8 cellular contexts compared by ENCODE assay signal in genomic region chr12:57745485-57745881, GRCh38. TPM values are rescaled to one million over a fixed set of nuclear protein-coding genes. Genes with fewer than 3 reads are reported as not detected.
DNase-seq lines count a peak whose midpoint lies in the region; ATAC-seq, FAIRE-seq and TF ChIP-seq lines count a peak whose summit lies in the region.

No MANE protein-coding gene starts in this region.

- peaks cover 57% of the 10 kb centered on the region for H3K4me1 Mint-ChIP-seq in activated naive CD4-positive, alpha-beta T cell treated with anti-CD3 and anti-CD28 coated beads, Interleukin-2, amount 10 ng/mL, durations not matched to agents 7 days and 5 days

- H2AFZ ChIP-seq in HepG2 (ENCODE audit: low read length): no peak overlapping the region

- no peaks in the 10 kb centered on the region for H3K27me3 Mint-ChIP-seq in activated naive CD4-positive, alpha-beta T cell treated with anti-CD3 and anti-CD28 coated beads, Interleukin-2, amount 10 ng/mL, durations not matched to agents 7 days and 5 days

- DNase-seq in activated naive CD4-positive, alpha-beta T cell treated with anti-CD3 and anti-CD28 coated beads, Interleukin-2, amount 10 ng/mL, durations not matched to agents 7 days and 5 days: no peak
- no peak for DNase-seq in activated naive CD4-positive, alpha-beta T cell treated with Interleukin-2 at 50 U/mL for 16 hours
- no peak for DNase-seq in ascending aorta (ENCODE audit: low spot score in 2 of 2)
- no peak for DNase-seq in HepG2 (ENCODE audit: low spot score)
- no peak for DNase-seq in transverse colon
- DNase-seq in germinal center (ENCODE audit: low spot score): no peak
- DNase-seq in NCI-H146 (lab: John Stamatoyannopoulos, UW): no peak

- intact Hi-C loops in ascending aorta (cut with DNase I): loop anchor here (2.0 kb wide), 1 partner anchor 19 kb away; no protein-coding TSS in a partner anchor
- intact Hi-C loops in HepG2 (cut with micrococcal nuclease; ENCODE audit: unreplicated experiment): no loop called here
- intact Hi-C loops in transverse colon (cut with DNase I; ENCODE audit: low total_unique reads): no loop called here

- H3K27ac Mint-ChIP-seq in activated naive CD4-positive, alpha-beta T cell treated with anti-CD3 and anti-CD28 coated beads, Interleukin-2, amount 10 ng/mL, durations not matched to agents 7 days and 5 days: peak overlapping the region; percentile 93

- TF ChIP-seq RAD21 in HepG2 (CRISPR knock-in tag; IDR thresholded peaks at IDR 0.05): no peak

- H3K9me3 ChIP-seq in ascending aorta (no peaks in the 10 kb centered on the region), HepG2 (ENCODE audit: low read length) (no peaks in the 10 kb centered on the region), transverse colon (no peaks in the 10 kb centered on the region)

- CTCF ChIA-PET in activated naive CD4-positive, alpha-beta T cell treated with anti-CD3 and anti-CD28 coated beads, Interleukin-2, amount 10 ng/mL, durations not matched to agents 7 days and 5 days (lab: Charles Lee): interaction anchor here (2.0 kb wide), 1 partner anchor 11 kb away, joined by 6 read pairs; no protein-coding TSS in a partner anchor
- CTCF ChIA-PET in HepG2 (lab: Yijun Ruan, JAX; ENCODE audit: low intra/inter-chr PET ratio, low total read pairs): no interaction called here

- H3K36me3 ChIP-seq in ascending aorta (peaks cover 20 to 35% of the 10 kb centered on the region in 2 donors), HepG2 (replicated peaks in 1 of 2; ENCODE audit: control insufficient read depth in 1 of 2, insufficient read depth in 2 of 2, low read length in 2 of 2) (peaks cover 6 to 37% of the 10 kb centered on the region in 2 experiments), transverse colon (peaks cover 0 to 24% (median 6%) of the 10 kb centered on the region in 4 donors)

- H3K36me3 Mint-ChIP-seq in activated naive CD4-positive, alpha-beta T cell treated with anti-CD3 and anti-CD28 coated beads, Interleukin-2, amount 10 ng/mL, durations not matched to agents 7 days and 5 days: peaks cover 38% of the 10 kb centered on the region

- no peaks in the 10 kb centered on the region for H4K20me1 ChIP-seq in HepG2 (ENCODE audit: insufficient read depth, low read length)

- TF ChIP-seq EP300 in HepG2 (IDR thresholded peaks at IDR 0.05; ENCODE audit: low read depth in 2 of 2, low read length in 2 of 2) (no peak), HepG2 (CRISPR knock-in tag; IDR thresholded peaks at IDR 0.05; ENCODE audit: borderline replicate concordance) (0 out of 2 replicates have a peak, but pooled peaks have one; percentile 15), transverse colon (IDR thresholded peaks at IDR 0.05; ENCODE audit: low read depth) (no peak)

- peaks cover 0 to 7% of the 10 kb centered on the region in 2 donors for H3K4me1 ChIP-seq in ascending aorta
- peaks cover 41% of the 10 kb centered on the region for H3K4me1 ChIP-seq in HepG2 (ENCODE audit: insufficient read depth, low read length)
- peaks cover 4 to 22% (median 9%) of the 10 kb centered on the region in 4 donors for H3K4me1 ChIP-seq in transverse colon

- H3K79me2 ChIP-seq in HepG2 (ENCODE audit: insufficient read depth, low read length): peaks cover 15% of the 10 kb centered on the region

- H3K27ac ChIP-seq in ascending aorta (peak overlapping the region; percentile 98 to 100), HepG2 (ENCODE audit: extremely low read length, insufficient read depth, low read length) (peak overlapping the region; percentile 94), transverse colon (peak overlapping the region; percentile 93 to 96 (median 95))

- in situ Hi-C loops in HepG2 (cut with HindIII; ENCODE audit: extremely low pct_ligation_motif_present, low pct_unique_long_range_greater_than_20kb): no loop called here
- in situ Hi-C loops in transverse colon (cut with MboI; ENCODE audit: low pct_ligation_motif_present in 1 of 4, low pct_unique_long_range_greater_than_20kb in 1 of 4, low sequenced_read_pairs in 3 of 4): no loop called here

- peak overlapping the region; percentile 77 to 90 for H3K4me3 ChIP-seq in ascending aorta
- peak overlapping the region; percentile 63 to 80 (median 71) for H3K4me3 ChIP-seq in HepG2 (replicated peaks in 1 of 3; ENCODE audit: insufficient read depth in 1 of 3, low read depth in 2 of 3, low read length in 3 of 3)
- peak overlapping the region; percentile 79 to 98 (median 89) for H3K4me3 ChIP-seq in transverse colon

- TF ChIP-seq POLR2A in HepG2 (IDR thresholded peaks at IDR 0.05; ENCODE audit: insufficient read depth in 1 of 2, low read depth in 2 of 2, low read length in 2 of 2) (peak in 1 of 2 experiments; percentile 49; a peak in 2 of 4 replicates), transverse colon (IDR thresholded peaks at IDR 0.05) (no peak)

- FAIRE-seq in HepG2 (lab: Jason Lieb, UNC): no peak

- peak overlapping the region; percentile 96 for H3K4me2 ChIP-seq in HepG2 (ENCODE audit: low read depth, low read length)

- no peaks in the 10 kb centered on the region for H3K27me3 ChIP-seq in ascending aorta
- peaks cover 0 to 9% of the 10 kb centered on the region in 2 experiments; a peak in 2 of 5 replicates for H3K27me3 ChIP-seq in HepG2 (ENCODE audit: control insufficient read depth in 1 of 2, insufficient read depth in 2 of 2, low read length in 2 of 2)
- peaks cover 2% of the 10 kb centered on the region for H3K27me3 ChIP-seq in transverse colon

- TF ChIP-seq CTCF in ascending aorta (IDR thresholded peaks at IDR 0.05) (no peak), HepG2 (CRISPR knock-in tag; IDR thresholded peaks at IDR 0.05) (no peak), transverse colon (IDR thresholded peaks at IDR 0.05) (no peak)

- no peaks in the 10 kb centered on the region for H3K9me3 Mint-ChIP-seq in activated naive CD4-positive, alpha-beta T cell treated with anti-CD3 and anti-CD28 coated beads, Interleukin-2, amount 10 ng/mL, durations not matched to agents 7 days and 5 days

- 74% methylated on average over 8 of the region's 8 CpGs for WGBS in HepG2 (ENCODE audit: low lambda C conversion rate)
- WGBS in transverse colon (ENCODE audit: low coverage in 1 of 2), 2 donors: 58 to 70% methylated on average over 2 to 8 of the region's 8 CpGs

- peak; percentile 15 for ATAC-seq in HepG2
- ATAC-seq in HG03520 (IDR thresholded peaks at IDR 0.05; ENCODE audit: unreplicated experiment): no peak

- H3K9ac ChIP-seq in HepG2 (ENCODE audit: insufficient read depth, low read depth, low read length): peak overlapping the region; percentile 94

- BruUV-seq in HepG2 (replicated peaks; lab: Mats Ljungman, UMichigan): TSS peak; percentile 72

- POLR2A ChIA-PET in HepG2 (lab: Yijun Ruan, JAX): interaction anchor here (0.6 to 2.6 kb wide), 10 partner anchors 9 to 1665 kb away, joined by 3 to 29 read pairs (median 7); partner anchors contain the start of genes DDIT3, EEF1AKMT3 and METTL1

- H3K4me3 Mint-ChIP-seq in activated naive CD4-positive, alpha-beta T cell treated with anti-CD3 and anti-CD28 coated beads, Interleukin-2, amount 10 ng/mL, durations not matched to agents 7 days and 5 days: peak overlapping the region; percentile 87

RNA-seq across cellular contexts. Expression of gene TSPAN31, which starts 0.6 kb away (rescaled TPM):
- total RNA-seq in ascending aorta: 42.3 TPM
- total RNA-seq in HepG2 (2016; rRNA removed; fragmentation: Illumina TruSeq; extraction: Trizol): 5.4 and 10.4 TPM in 2 replicates
- 3.1 and 3.3 TPM in 2 replicates for total RNA-seq in HepG2 (2016; cell fraction: cytosol; rRNA removed; fragmentation: Illumina TruSeq; extraction: Trizol; ENCODE audit: low read depth)
- 7.8 and 11.5 TPM in 2 replicates for total RNA-seq in HepG2 (2016; cell fraction: insoluble cytoplasmic fraction; rRNA removed; fragmentation: Illumina TruSeq; extraction: Trizol)
- total RNA-seq in HepG2 (2016; cell fraction: membrane; rRNA removed; fragmentation: Illumina TruSeq; extraction: Trizol): 6.1 and 6.3 TPM in 2 replicates
- total RNA-seq in HepG2 (2016; cell fraction: nucleus; rRNA removed; fragmentation: Illumina TruSeq; extraction: Trizol): 8.7 and 15.1 TPM in 2 replicates
- polyA plus RNA-seq in HepG2 (2011; rRNA removed): 24.6 and 27.3 TPM in 2 replicates
- polyA plus RNA-seq in HepG2 (2011; cell fraction: cytosol; rRNA removed): 19.3 and 22.2 TPM in 2 replicates
- polyA plus RNA-seq in HepG2 (2011; cell fraction: nucleus; rRNA removed): 26.2 and 31.2 TPM in 2 replicates
- 17.1 and 17.8 TPM in 2 replicates for polyA plus RNA-seq in HepG2 (2012)
- polyA plus RNA-seq in HepG2 (2016; cell fraction: cytosol; fragmentation: Illumina TruSeq; extraction: Trizol; ENCODE audit: low read depth): 3.2 and 4.3 TPM in 2 replicates
- polyA plus RNA-seq in HepG2 (2016; cell fraction: insoluble cytoplasmic fraction; fragmentation: Illumina TruSeq; extraction: Trizol; ENCODE audit: low read depth): 6.6 and 6.9 TPM in 2 replicates
- polyA plus RNA-seq in HepG2 (2016; cell fraction: membrane; fragmentation: Illumina TruSeq; extraction: Trizol; ENCODE audit: low read depth): 4.9 and 7.9 TPM in 2 replicates
- 22.0 and 24.1 TPM in 2 replicates for polyA plus RNA-seq in HepG2 (2016; cell fraction: nucleus; fragmentation: Illumina TruSeq; extraction: Trizol; ENCODE audit: insufficient read depth, low read depth)
- 8.6 and 23.9 TPM in 2 replicates for polyA minus RNA-seq in HepG2 (2011; rRNA and poly(A)+ RNA removed; ENCODE audit: low replicate concordance)
- polyA minus RNA-seq in HepG2 (2011; cell fraction: cytosol; rRNA and poly(A)+ RNA removed): 5.8 and 8.3 TPM in 2 replicates
- polyA minus RNA-seq in HepG2 (2011; cell fraction: nucleus; rRNA and poly(A)+ RNA removed): 14.9 and 21.0 TPM in 2 replicates
- 10 to 100 TPM; 20.6 to 73.3 (median 42.8) TPM for total RNA-seq in transverse colon

RNA-seq across cellular contexts. Expression of gene CDK4, which starts 6.6 kb away (rescaled TPM):
- total RNA-seq in ascending aorta (82.6 TPM), HepG2 (2016; rRNA removed; fragmentation: Illumina TruSeq; extraction: Trizol) (209 and 255 TPM in 2 replicates), transverse colon (100 to 1,000 TPM in 1 of 4 donors, 10 to 100 TPM in 3; 20.9 to 194 (median 47.8) TPM)
- total RNA-seq in HepG2 (2016; cell fraction: cytosol; rRNA removed; fragmentation: Illumina TruSeq; extraction: Trizol; ENCODE audit: low read depth): 114 and 177 TPM in 2 replicates
- 213 and 245 TPM in 2 replicates for total RNA-seq in HepG2 (2016; cell fraction: insoluble cytoplasmic fraction; rRNA removed; fragmentation: Illumina TruSeq; extraction: Trizol)
- 203 and 282 TPM in 2 replicates for total RNA-seq in HepG2 (2016; cell fraction: membrane; rRNA removed; fragmentation: Illumina TruSeq; extraction: Trizol)
- 105 and 134 TPM in 2 replicates for total RNA-seq in HepG2 (2016; cell fraction: nucleus; rRNA removed; fragmentation: Illumina TruSeq; extraction: Trizol)
- 171 and 191 TPM in 2 replicates for polyA plus RNA-seq in HepG2 (2011; rRNA removed)
- polyA plus RNA-seq in HepG2 (2011; cell fraction: cytosol; rRNA removed): 223 and 255 TPM in 2 replicates
- 58.2 and 58.6 TPM in 2 replicates for polyA plus RNA-seq in HepG2 (2011; cell fraction: nucleus; rRNA removed)
- polyA plus RNA-seq in HepG2 (2012): 68.6 and 92.8 TPM in 2 replicates
- 148 and 226 TPM in 2 replicates for polyA plus RNA-seq in HepG2 (2016; cell fraction: cytosol; fragmentation: Illumina TruSeq; extraction: Trizol; ENCODE audit: low read depth)
- polyA plus RNA-seq in HepG2 (2016; cell fraction: insoluble cytoplasmic fraction; fragmentation: Illumina TruSeq; extraction: Trizol; ENCODE audit: low read depth): 315 and 325 TPM in 2 replicates
- 208 and 297 TPM in 2 replicates for polyA plus RNA-seq in HepG2 (2016; cell fraction: membrane; fragmentation: Illumina TruSeq; extraction: Trizol; ENCODE audit: low read depth)
- 175 and 177 TPM in 2 replicates for polyA plus RNA-seq in HepG2 (2016; cell fraction: nucleus; fragmentation: Illumina TruSeq; extraction: Trizol; ENCODE audit: insufficient read depth, low read depth)
- polyA minus RNA-seq in HepG2 (2011; rRNA and poly(A)+ RNA removed; ENCODE audit: low replicate concordance): 141 and 375 TPM in 2 replicates
- 49.7 and 59.9 TPM in 2 replicates for polyA minus RNA-seq in HepG2 (2011; cell fraction: cytosol; rRNA and poly(A)+ RNA removed)
- 72.6 and 80.6 TPM in 2 replicates for polyA minus RNA-seq in HepG2 (2011; cell fraction: nucleus; rRNA and poly(A)+ RNA removed)

RNA-seq across cellular contexts. Expression of gene AGAP2, which starts 6.9 kb away (rescaled TPM):
- total RNA-seq in ascending aorta (11.5 TPM), HepG2 (2016; rRNA removed; fragmentation: Illumina TruSeq; extraction: Trizol) (0.38 and 0.81 TPM in 2 replicates), transverse colon (100 to 1,000 TPM in 1 of 4 donors, 1 to 10 TPM in 3; 1.2 to 125 (median 5.6) TPM)
- 0.10 and 0.18 TPM in 2 replicates for total RNA-seq in HepG2 (2016; cell fraction: cytosol; rRNA removed; fragmentation: Illumina TruSeq; extraction: Trizol; ENCODE audit: low read depth)
- 0.45 and 0.91 TPM in 2 replicates for total RNA-seq in HepG2 (2016; cell fraction: insoluble cytoplasmic fraction; rRNA removed; fragmentation: Illumina TruSeq; extraction: Trizol)
- total RNA-seq in HepG2 (2016; cell fraction: membrane; rRNA removed; fragmentation: Illumina TruSeq; extraction: Trizol): 0.24 and 0.49 TPM in 2 replicates
- total RNA-seq in HepG2 (2016; cell fraction: nucleus; rRNA removed; fragmentation: Illumina TruSeq; extraction: Trizol): 0.44 and 0.71 TPM in 2 replicates
- 0.45 and 0.73 TPM in 2 replicates for polyA plus RNA-seq in HepG2 (2011; rRNA removed)
- 0.50 and 0.87 TPM in 2 replicates for polyA plus RNA-seq in HepG2 (2011; cell fraction: cytosol; rRNA removed)
- polyA plus RNA-seq in HepG2 (2011; cell fraction: nucleus; rRNA removed): 1.0 and 1.5 TPM in 2 replicates
- polyA plus RNA-seq in HepG2 (2012): 0.23 and 0.31 TPM in 2 replicates
- 0.33 and 0.42 TPM in 2 replicates for polyA plus RNA-seq in HepG2 (2016; cell fraction: cytosol; fragmentation: Illumina TruSeq; extraction: Trizol; ENCODE audit: low read depth)
- 0.57 and 0.95 TPM in 2 replicates for polyA plus RNA-seq in HepG2 (2016; cell fraction: insoluble cytoplasmic fraction; fragmentation: Illumina TruSeq; extraction: Trizol; ENCODE audit: low read depth)
- polyA plus RNA-seq in HepG2 (2016; cell fraction: membrane; fragmentation: Illumina TruSeq; extraction: Trizol; ENCODE audit: low read depth): 0.10 and 0.23 TPM in 2 replicates
- 0.37 and 1.3 TPM in 2 replicates for polyA plus RNA-seq in HepG2 (2016; cell fraction: nucleus; fragmentation: Illumina TruSeq; extraction: Trizol; ENCODE audit: insufficient read depth, low read depth)
- polyA minus RNA-seq in HepG2 (2011; rRNA and poly(A)+ RNA removed; ENCODE audit: low replicate concordance): 0.42 and 0.96 TPM in 2 replicates
- polyA minus RNA-seq in HepG2 (2011; cell fraction: cytosol; rRNA and poly(A)+ RNA removed): 0.70 and 0.79 TPM in 2 replicates
- polyA minus RNA-seq in HepG2 (2011; cell fraction: nucleus; rRNA and poly(A)+ RNA removed): 0.90 and 1.5 TPM in 2 replicates

RNA-seq across cellular contexts. Expression of gene MARCHF9, which starts 9.4 kb away (rescaled TPM):
- total RNA-seq in ascending aorta (8.4 TPM), HepG2 (2016; rRNA removed; fragmentation: Illumina TruSeq; extraction: Trizol) (2.7 and 5.7 TPM in 2 replicates), transverse colon (10 to 100 TPM in 2 of 4 donors, 1 to 10 TPM in 2; 1.5 to 24.1 (median 9.5) TPM)
- total RNA-seq in HepG2 (2016; cell fraction: cytosol; rRNA removed; fragmentation: Illumina TruSeq; extraction: Trizol; ENCODE audit: low read depth): 3.9 and 5.1 TPM in 2 replicates
- total RNA-seq in HepG2 (2016; cell fraction: insoluble cytoplasmic fraction; rRNA removed; fragmentation: Illumina TruSeq; extraction: Trizol): 3.4 and 4.7 TPM in 2 replicates
- total RNA-seq in HepG2 (2016; cell fraction: membrane; rRNA removed; fragmentation: Illumina TruSeq; extraction: Trizol): 5.9 and 6.2 TPM in 2 replicates
- total RNA-seq in HepG2 (2016; cell fraction: nucleus; rRNA removed; fragmentation: Illumina TruSeq; extraction: Trizol): 3.4 and 4.3 TPM in 2 replicates
- polyA plus RNA-seq in HepG2 (2011; rRNA removed): 9.6 and 14.5 TPM in 2 replicates
- 8.1 and 8.8 TPM in 2 replicates for polyA plus RNA-seq in HepG2 (2011; cell fraction: cytosol; rRNA removed)
- 15.5 and 17.5 TPM in 2 replicates for polyA plus RNA-seq in HepG2 (2011; cell fraction: nucleus; rRNA removed)
- polyA plus RNA-seq in HepG2 (2012): 7.7 and 10.3 TPM in 2 replicates
- polyA plus RNA-seq in HepG2 (2016; cell fraction: cytosol; fragmentation: Illumina TruSeq; extraction: Trizol; ENCODE audit: low read depth): 2.7 and 3.1 TPM in 2 replicates
- 5.0 and 8.0 TPM in 2 replicates for polyA plus RNA-seq in HepG2 (2016; cell fraction: insoluble cytoplasmic fraction; fragmentation: Illumina TruSeq; extraction: Trizol; ENCODE audit: low read depth)
- 5.8 TPM in 2 replicates for polyA plus RNA-seq in HepG2 (2016; cell fraction: membrane; fragmentation: Illumina TruSeq; extraction: Trizol; ENCODE audit: low read depth)
- 13.4 and 15.4 TPM in 2 replicates for polyA plus RNA-seq in HepG2 (2016; cell fraction: nucleus; fragmentation: Illumina TruSeq; extraction: Trizol; ENCODE audit: insufficient read depth, low read depth)
- polyA minus RNA-seq in HepG2 (2011; rRNA and poly(A)+ RNA removed; ENCODE audit: low replicate concordance): 12.1 and 12.5 TPM in 2 replicates
- 4.1 and 4.5 TPM in 2 replicates for polyA minus RNA-seq in HepG2 (2011; cell fraction: cytosol; rRNA and poly(A)+ RNA removed)
- polyA minus RNA-seq in HepG2 (2011; cell fraction: nucleus; rRNA and poly(A)+ RNA removed): 3.7 and 5.3 TPM in 2 replicates

RNA-seq across cellular contexts. Expression of gene CYP27B1, which starts 21.4 kb away (rescaled TPM):
- total RNA-seq in ascending aorta (not detected), HepG2 (2016; rRNA removed; fragmentation: Illumina TruSeq; extraction: Trizol) (0.97 and 2.3 TPM in 2 replicates), transverse colon (1 to 10 TPM in 2 of 4 donors, under 1 TPM in 1, not detected in 1; 0.40 to 2.5 (median 2.3) TPM)
- 0.51 and 0.53 TPM in 2 replicates for total RNA-seq in HepG2 (2016; cell fraction: cytosol; rRNA removed; fragmentation: Illumina TruSeq; extraction: Trizol; ENCODE audit: low read depth)
- 0.70 and 2.8 TPM in 2 replicates for total RNA-seq in HepG2 (2016; cell fraction: insoluble cytoplasmic fraction; rRNA removed; fragmentation: Illumina TruSeq; extraction: Trizol)
- total RNA-seq in HepG2 (2016; cell fraction: membrane; rRNA removed; fragmentation: Illumina TruSeq; extraction: Trizol): 0.79 and 0.83 TPM in 2 replicates
- 4.1 and 5.2 TPM in 2 replicates for total RNA-seq in HepG2 (2016; cell fraction: nucleus; rRNA removed; fragmentation: Illumina TruSeq; extraction: Trizol)
- 3.0 and 3.4 TPM in 2 replicates for polyA plus RNA-seq in HepG2 (2011; rRNA removed)
- polyA plus RNA-seq in HepG2 (2011; cell fraction: cytosol; rRNA removed): 0.86 and 1.2 TPM in 2 replicates
- 19.6 and 23.7 TPM in 2 replicates for polyA plus RNA-seq in HepG2 (2011; cell fraction: nucleus; rRNA removed)
- 1.4 and 2.3 TPM in 2 replicates for polyA plus RNA-seq in HepG2 (2012)
- 0.29 and 0.36 TPM in 2 replicates for polyA plus RNA-seq in HepG2 (2016; cell fraction: cytosol; fragmentation: Illumina TruSeq; extraction: Trizol; ENCODE audit: low read depth)
- 1.1 and 1.2 TPM in 2 replicates for polyA plus RNA-seq in HepG2 (2016; cell fraction: insoluble cytoplasmic fraction; fragmentation: Illumina TruSeq; extraction: Trizol; ENCODE audit: low read depth)
- 0.59 and 0.77 TPM in 2 replicates for polyA plus RNA-seq in HepG2 (2016; cell fraction: membrane; fragmentation: Illumina TruSeq; extraction: Trizol; ENCODE audit: low read depth)
- polyA plus RNA-seq in HepG2 (2016; cell fraction: nucleus; fragmentation: Illumina TruSeq; extraction: Trizol; ENCODE audit: insufficient read depth, low read depth): 6.9 and 9.0 TPM in 2 replicates
- 5.9 and 7.2 TPM in 2 replicates for polyA minus RNA-seq in HepG2 (2011; rRNA and poly(A)+ RNA removed; ENCODE audit: low replicate concordance)
- 0.40 and 1.9 TPM in 2 replicates for polyA minus RNA-seq in HepG2 (2011; cell fraction: cytosol; rRNA and poly(A)+ RNA removed)
- 15.7 and 19.3 TPM in 2 replicates for polyA minus RNA-seq in HepG2 (2011; cell fraction: nucleus; rRNA and poly(A)+ RNA removed)
